In the genomic region with DNA sequence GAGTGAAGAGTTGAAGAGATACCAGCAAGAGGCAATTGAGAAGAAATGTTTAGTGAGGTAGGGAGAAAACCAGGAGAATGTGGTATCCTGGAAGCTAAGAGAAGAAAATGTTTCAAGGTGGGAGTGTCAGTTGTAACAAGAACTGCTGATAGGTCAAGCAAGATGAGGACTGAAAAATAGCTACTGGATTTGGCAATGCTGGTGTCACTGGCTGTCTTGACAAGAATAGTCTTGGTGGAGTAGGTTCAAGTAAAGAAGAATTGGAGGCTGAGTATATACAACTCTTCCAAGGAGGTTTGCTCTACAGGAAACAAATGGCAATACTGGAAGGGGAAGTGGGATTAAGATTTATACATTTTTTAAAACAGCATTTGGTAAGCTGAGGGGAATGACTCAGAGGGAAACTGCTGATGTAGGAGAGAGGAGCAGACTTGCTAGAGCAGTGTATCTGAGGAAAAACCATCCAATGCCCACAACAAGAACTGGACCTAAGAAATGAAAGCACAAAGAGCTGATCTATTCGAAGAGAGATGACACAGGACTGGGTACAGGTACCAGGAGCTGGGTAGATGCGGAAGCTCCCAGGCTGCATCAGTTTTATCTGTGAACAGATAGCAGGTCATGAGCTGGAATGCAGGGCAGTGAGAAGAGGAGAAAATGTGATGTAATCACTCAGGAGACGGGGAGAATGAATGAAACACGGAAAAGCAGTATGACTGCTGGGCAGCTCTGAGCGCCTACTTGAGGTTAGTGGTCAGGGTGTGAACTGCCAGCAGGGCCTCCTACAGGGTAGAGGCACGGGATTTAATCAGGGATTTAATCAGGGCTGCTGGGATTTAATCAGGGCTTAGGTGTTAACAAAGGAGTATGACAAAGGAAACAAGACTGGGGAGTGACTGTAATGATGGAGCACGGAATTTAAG, we compare ENCODE assay signal across 11 cellular contexts. TPM values are rescaled to one million over a fixed set of nuclear protein-coding genes. Genes with fewer than 3 reads are reported as not detected.
DNase-seq lines count a peak whose midpoint lies in the region; ATAC-seq, FAIRE-seq and TF ChIP-seq lines count a peak whose summit lies in the region.
"Had no signal": no experiment of that assay in that cellular context is flagged by ENCODE, and none has a peak within 500 bp of the region (broad histone marks: within the 10 kb centered on the region; RNA-seq: fewer than 3 reads in every experiment).

No MANE protein-coding gene starts in this region.

- TF ChIP-seq RAD21 in HepG2 (CRISPR knock-in tag; IDR thresholded peaks at IDR 0.05) = no peak

- H3K56ac ChIP-seq in H9 (ENCODE audit: insufficient read length, low read depth, low read length) = no peak overlapping the region

- no peak for FAIRE-seq in HepG2 (lab: Jason Lieb, UNC)

- no peaks in the 10 kb centered on the region for H4K20me1 ChIP-seq in H9 (ENCODE audit: control insufficient read depth, insufficient read depth, insufficient read length)
- no peaks in the 10 kb centered on the region; the same call in 1 of the 2 replicates for H4K20me1 ChIP-seq in HepG2 (ENCODE audit: insufficient read depth, low read length)

- H3K27ac Mint-ChIP-seq in H9 = no peak overlapping the region

- no peak overlapping the region for H2BK120ac ChIP-seq in H9 (ENCODE audit: low read depth, low read length, poor library complexity, severe bottlenecking)

- no peak overlapping the region for H3K4me3 ChIP-seq in AG04449 (ENCODE audit: low read depth, low read length)
- H3K4me3 ChIP-seq in astrocyte of the spinal cord (ENCODE audit: low read depth, low read length) = no peak overlapping the region
- H3K4me3 ChIP-seq in HepG2 (replicated peaks in 1 of 3; ENCODE audit: insufficient read depth in 1 of 3, low read depth in 2 of 3, low read length in 3 of 3) = no peak overlapping the region

- H3K9ac ChIP-seq in H9 (ENCODE audit: extremely low read depth, insufficient read length, low read length) (no peak overlapping the region), HepG2 (ENCODE audit: insufficient read depth, low read depth, low read length) (no peak overlapping the region)

- H3K9me3 Mint-ChIP-seq in H9 = no peaks in the 10 kb centered on the region

- H3K27me3 ChIP-seq in H9 (ENCODE audit: insufficient read depth, low read length) = no peaks in the 10 kb centered on the region
- no peaks in the 10 kb centered on the region for H3K27me3 ChIP-seq in HepG2 (ENCODE audit: control insufficient read depth in 1 of 2, insufficient read depth in 2 of 2, low read length in 2 of 2)

- peak in 1 of 2 experiments; percentile 40; a peak in 1 of 4 replicates for TF ChIP-seq POLR2A in HepG2 (IDR thresholded peaks at IDR 0.05; ENCODE audit: insufficient read depth in 1 of 2, low read depth in 2 of 2, low read length in 2 of 2)

- H2BK20ac ChIP-seq in H9 (ENCODE audit: low read depth, low read length, poor library complexity, severe bottlenecking) = no peak overlapping the region

- H4K8ac ChIP-seq in H9 (replicated peaks; ENCODE audit: insufficient read length, low read depth, low read length) = no peak overlapping the region

- no peaks in the 10 kb centered on the region for H3K9me3 ChIP-seq in H9 (ENCODE audit: control insufficient read depth, low read depth, low read length)
- no peaks in the 10 kb centered on the region for H3K9me3 ChIP-seq in HepG2 (ENCODE audit: low read length)

- H3K27me3 Mint-ChIP-seq in H9 (ENCODE audit: low read depth) = no peaks in the 10 kb centered on the region

- H3K23me2 ChIP-seq in H9 (ENCODE audit: insufficient read length, low read depth, low read length, poor library complexity, severe bottlenecking) = no peaks in the 10 kb centered on the region

- H3K79me1 ChIP-seq in H9 (ENCODE audit: insufficient read depth, low read depth, low read length, poor library complexity, severe bottlenecking) = no peaks in the 10 kb centered on the region

- CTCF ChIA-PET in AG04449 (lab: Yijun Ruan, JAX) (interaction anchor here (0.6 to 2.5 kb wide), 12 partner anchors 12 to 520 kb away, joined by 3 to 11 read pairs (median 3); no protein-coding TSS in a partner anchor), HepG2 (lab: Yijun Ruan, JAX; ENCODE audit: low intra/inter-chr PET ratio, low total read pairs) (no interaction called here)

- TF ChIP-seq CTCF in AG04449 (IDR thresholded peaks at IDR 0.05; ENCODE audit: insufficient read depth, low read length, missing control alignments) (peak; percentile 15), H9 (conservative IDR thresholded peaks at IDR 0.05) (peak; percentile 49), astrocyte of the spinal cord (IDR thresholded peaks at IDR 0.05; ENCODE audit: low read depth, low read length) (peak; percentile 45), HepG2 (CRISPR knock-in tag; IDR thresholded peaks at IDR 0.05) (no peak)

- no peak overlapping the region for H2BK15ac ChIP-seq in H9 (ENCODE audit: low read depth, low read length)

- peaks cover 37 to 87% of the 10 kb centered on the region in 2 experiments for H3K36me3 ChIP-seq in HepG2 (replicated peaks in 1 of 2; ENCODE audit: control insufficient read depth in 1 of 2, insufficient read depth in 2 of 2, low read length in 2 of 2)

- no peak overlapping the region for H3K27ac ChIP-seq in H9 (ENCODE audit: insufficient read length, low read depth, low read length)
- H3K27ac ChIP-seq in HepG2 (ENCODE audit: extremely low read length, insufficient read depth, low read length) = no peak overlapping the region

- H3K4me1 ChIP-seq in H9 (ENCODE audit: insufficient read depth, low read length) (no peaks in the 10 kb centered on the region), HepG2 (ENCODE audit: insufficient read depth, low read length) (no peaks in the 10 kb centered on the region)

- DNase-seq in AG04449 (ENCODE audit: low read depth, low spot score) (peak; percentile 21), H9 (no peak), astrocyte of the spinal cord (ENCODE audit: low read depth, low spot score) (peak; percentile 82), HepG2 (ENCODE audit: low spot score) (no peak), middle frontal gyrus (ENCODE audit: extremely low spot score, low spot score) (no peak), NCI-H1930 (lab: John Stamatoyannopoulos, UW) (no peak)
- DNase-seq in activated CD4-positive, alpha-beta T cell treated with anti-CD3 and anti-CD28 coated beads for 1 hour = no peak
- DNase-seq: erythroblast had no signal

- H3K4me1 Mint-ChIP-seq in H9 = no peaks in the 10 kb centered on the region

- H4K91ac ChIP-seq in H9 (ENCODE audit: insufficient read length, low read depth, low read length) = no peak overlapping the region

- no peak overlapping the region for H3K23ac ChIP-seq in H9 (ENCODE audit: insufficient read length, low read depth, low read length)

- H2AFZ ChIP-seq in H9 (ENCODE audit: low read length) (no peak overlapping the region), HepG2 (ENCODE audit: low read length) (no peak overlapping the region)

- in situ Hi-C loops in astrocyte of the spinal cord (cut with HindIII; ENCODE audit: low sequenced_read_pairs) = no loop called here
- in situ Hi-C loops in HepG2 (cut with HindIII; ENCODE audit: extremely low pct_ligation_motif_present, low pct_unique_long_range_greater_than_20kb) = no loop called here

- H3K4me2 ChIP-seq in H9 (ENCODE audit: insufficient read depth, insufficient read length, low read length) (no peak overlapping the region), HepG2 (ENCODE audit: low read depth, low read length) (no peak overlapping the region)

- peak; percentile 33 for ATAC-seq in HepG2
- ATAC-seq in GM18870 (IDR thresholded peaks at IDR 0.05; ENCODE audit: unreplicated experiment) = no peak

- H2AK5ac ChIP-seq in H9 (ENCODE audit: insufficient read length, low read length) = no peak overlapping the region

- POLR2A ChIA-PET in AG04449 (lab: Yijun Ruan, JAX) (interaction anchor here (0.7 kb wide), 1 partner anchor 18 kb away, joined by 5 read pairs; no protein-coding TSS in a partner anchor), HepG2 (lab: Yijun Ruan, JAX) (no interaction called here)

- H3K79me2 ChIP-seq in H9 (ENCODE audit: insufficient read depth, low read length) (no peaks in the 10 kb centered on the region), HepG2 (ENCODE audit: insufficient read depth, low read length) (no peaks in the 10 kb centered on the region)

- no CpG with 5 or more reads among the region's 7 CpGs for WGBS in H9 (ENCODE audit: extremely low coverage, insufficient read length, low lambda C conversion rate)
- WGBS in HepG2 (ENCODE audit: low lambda C conversion rate) = 93% methylated on average over 7 of the region's 7 CpGs

- H4K5ac ChIP-seq in H9 (ENCODE audit: insufficient read length, low read depth, low read length) = no peak overlapping the region

- no peak overlapping the region for H2BK12ac ChIP-seq in H9 (ENCODE audit: insufficient read length, low read depth, low read length)

- H3K18ac ChIP-seq in H9 (ENCODE audit: insufficient read length, low read depth, low read length) = no peak overlapping the region

- no peak overlapping the region for H3T11ph ChIP-seq in H9 (ENCODE audit: low read length)

- no TSS peak for BruUV-seq in HepG2 (replicated peaks; lab: Mats Ljungman, UMichigan)

- H3K14ac ChIP-seq in H9 (ENCODE audit: insufficient read depth, low read length) = no peak overlapping the region

- no peak overlapping the region for H3K4ac ChIP-seq in H9 (ENCODE audit: low read depth, low read length)

- TF ChIP-seq EP300 in HepG2 (IDR thresholded peaks at IDR 0.05; ENCODE audit: low read depth in 2 of 2, low read length in 2 of 2) (no peak), HepG2 (CRISPR knock-in tag; IDR thresholded peaks at IDR 0.05; ENCODE audit: borderline replicate concordance) (no peak)

- intact Hi-C loops in HepG2 (cut with micrococcal nuclease; ENCODE audit: unreplicated experiment) = no loop called here

- peaks cover 21 to 61% (median 38%) of the 10 kb centered on the region in 3 experiments; a peak in 6 of 7 replicates for H3K36me3 Mint-ChIP-seq in H9 (ENCODE audit: insufficient read depth in 1 of 3, low read depth in 3 of 3)

- H2BK5ac ChIP-seq in H9 (ENCODE audit: insufficient read length, low read length) = no peak overlapping the region

- no peak overlapping the region for H3K4me3 Mint-ChIP-seq in H9

RNA-seq across cellular contexts. Expression of gene FAM25A, which starts 34.5 kb away (rescaled TPM):
- total RNA-seq in H9 (2021) (not detected in 2 replicates), HepG2 (2016; rRNA removed; fragmentation: Illumina TruSeq; extraction: Trizol) (not detected in 2 replicates)
- total RNA-seq in HepG2 (2016; cell fraction: cytosol; rRNA removed; fragmentation: Illumina TruSeq; extraction: Trizol; ENCODE audit: low read depth) = not detected in 2 replicates
- total RNA-seq in HepG2 (2016; cell fraction: insoluble cytoplasmic fraction; rRNA removed; fragmentation: Illumina TruSeq; extraction: Trizol) = not detected in 2 replicates
- not detected in 2 replicates for total RNA-seq in HepG2 (2016; cell fraction: membrane; rRNA removed; fragmentation: Illumina TruSeq; extraction: Trizol)
- not detected in 2 replicates for total RNA-seq in HepG2 (2016; cell fraction: nucleus; rRNA removed; fragmentation: Illumina TruSeq; extraction: Trizol)
- polyA plus RNA-seq in HepG2 (2011; rRNA removed) = not detected in 2 replicates
- not detected in 2 replicates for polyA plus RNA-seq in HepG2 (2011; cell fraction: cytosol; rRNA removed)
- polyA plus RNA-seq in HepG2 (2011; cell fraction: nucleus; rRNA removed) = not detected in 2 replicates
- not detected in 2 replicates for polyA plus RNA-seq in HepG2 (2012)
- polyA plus RNA-seq in HepG2 (2016; cell fraction: cytosol; fragmentation: Illumina TruSeq; extraction: Trizol; ENCODE audit: low read depth) = not detected in 2 replicates
- polyA plus RNA-seq in HepG2 (2016; cell fraction: insoluble cytoplasmic fraction; fragmentation: Illumina TruSeq; extraction: Trizol; ENCODE audit: low read depth) = not detected in 2 replicates
- polyA plus RNA-seq in HepG2 (2016; cell fraction: membrane; fragmentation: Illumina TruSeq; extraction: Trizol; ENCODE audit: low read depth) = not detected in 2 replicates
- polyA plus RNA-seq in HepG2 (2016; cell fraction: nucleus; fragmentation: Illumina TruSeq; extraction: Trizol; ENCODE audit: insufficient read depth, low read depth) = not detected in 2 replicates
- polyA minus RNA-seq in HepG2 (2011; rRNA and poly(A)+ RNA removed; ENCODE audit: low replicate concordance) = not detected in 2 replicates
- polyA minus RNA-seq in HepG2 (2011; cell fraction: cytosol; rRNA and poly(A)+ RNA removed) = not detected in 2 replicates
- polyA minus RNA-seq in HepG2 (2011; cell fraction: nucleus; rRNA and poly(A)+ RNA removed) = not detected in 2 replicates
- total RNA-seq: G401; T-helper 2 cell treated with Interferon-gamma antibody and Interleukin-4, amounts not matched to agents 100 ng/mL and 5 ng/mL, for 36 hours had no signal

RNA-seq across cellular contexts. Expression of gene GLUD1, which starts 40.0 kb away (rescaled TPM):
- total RNA-seq in H9 (2021) = 101 and 102 TPM in 2 replicates
- total RNA-seq in HepG2 (2016; rRNA removed; fragmentation: Illumina TruSeq; extraction: Trizol) = 798 and 1,108 TPM in 2 replicates
- total RNA-seq in HepG2 (2016; cell fraction: cytosol; rRNA removed; fragmentation: Illumina TruSeq; extraction: Trizol; ENCODE audit: low read depth) = 64.0 and 73.9 TPM in 2 replicates
- 786 and 1,126 TPM in 2 replicates for total RNA-seq in HepG2 (2016; cell fraction: insoluble cytoplasmic fraction; rRNA removed; fragmentation: Illumina TruSeq; extraction: Trizol)
- total RNA-seq in HepG2 (2016; cell fraction: membrane; rRNA removed; fragmentation: Illumina TruSeq; extraction: Trizol) = 188 and 209 TPM in 2 replicates
- 366 and 405 TPM in 2 replicates for total RNA-seq in HepG2 (2016; cell fraction: nucleus; rRNA removed; fragmentation: Illumina TruSeq; extraction: Trizol)
- 286 and 301 TPM in 2 replicates for polyA plus RNA-seq in HepG2 (2011; rRNA removed)
- 188 and 249 TPM in 2 replicates for polyA plus RNA-seq in HepG2 (2011; cell fraction: cytosol; rRNA removed)
- 143 and 202 TPM in 2 replicates for polyA plus RNA-seq in HepG2 (2011; cell fraction: nucleus; rRNA removed)
- 464 and 581 TPM in 2 replicates for polyA plus RNA-seq in HepG2 (2012)
- polyA plus RNA-seq in HepG2 (2016; cell fraction: cytosol; fragmentation: Illumina TruSeq; extraction: Trizol; ENCODE audit: low read depth) = 39.0 and 41.7 TPM in 2 replicates
- 924 and 945 TPM in 2 replicates for polyA plus RNA-seq in HepG2 (2016; cell fraction: insoluble cytoplasmic fraction; fragmentation: Illumina TruSeq; extraction: Trizol; ENCODE audit: low read depth)
- 110 and 122 TPM in 2 replicates for polyA plus RNA-seq in HepG2 (2016; cell fraction: membrane; fragmentation: Illumina TruSeq; extraction: Trizol; ENCODE audit: low read depth)
- polyA plus RNA-seq in HepG2 (2016; cell fraction: nucleus; fragmentation: Illumina TruSeq; extraction: Trizol; ENCODE audit: insufficient read depth, low read depth) = 429 and 441 TPM in 2 replicates
- polyA minus RNA-seq in HepG2 (2011; rRNA and poly(A)+ RNA removed; ENCODE audit: low replicate concordance) = 55.8 and 268 TPM in 2 replicates
- polyA minus RNA-seq in HepG2 (2011; cell fraction: cytosol; rRNA and poly(A)+ RNA removed) = 325 and 361 TPM in 2 replicates
- 171 and 236 TPM in 2 replicates for polyA minus RNA-seq in HepG2 (2011; cell fraction: nucleus; rRNA and poly(A)+ RNA removed)

RNA-seq across cellular contexts. Expression of gene SHLD2, which starts 40.4 kb away (rescaled TPM):
- total RNA-seq in H9 (2021) = 25.9 and 27.8 TPM in 2 replicates
- 53.7 and 79.4 TPM in 2 replicates for total RNA-seq in HepG2 (2016; rRNA removed; fragmentation: Illumina TruSeq; extraction: Trizol)
- 27.4 and 29.8 TPM in 2 replicates for total RNA-seq in HepG2 (2016; cell fraction: cytosol; rRNA removed; fragmentation: Illumina TruSeq; extraction: Trizol; ENCODE audit: low read depth)
- total RNA-seq in HepG2 (2016; cell fraction: insoluble cytoplasmic fraction; rRNA removed; fragmentation: Illumina TruSeq; extraction: Trizol) = 54.2 and 78.8 TPM in 2 replicates
- 64.3 and 72.7 TPM in 2 replicates for total RNA-seq in HepG2 (2016; cell fraction: membrane; rRNA removed; fragmentation: Illumina TruSeq; extraction: Trizol)
- total RNA-seq in HepG2 (2016; cell fraction: nucleus; rRNA removed; fragmentation: Illumina TruSeq; extraction: Trizol) = 45.4 and 47.2 TPM in 2 replicates
- 22.6 and 25.7 TPM in 2 replicates for polyA plus RNA-seq in HepG2 (2011; rRNA removed)
- 9.1 and 15.2 TPM in 2 replicates for polyA plus RNA-seq in HepG2 (2011; cell fraction: cytosol; rRNA removed)
- polyA plus RNA-seq in HepG2 (2011; cell fraction: nucleus; rRNA removed) = 11.8 and 16.3 TPM in 2 replicates
- polyA plus RNA-seq in HepG2 (2012) = 32.6 and 35.2 TPM in 2 replicates
- 12.4 and 15.4 TPM in 2 replicates for polyA plus RNA-seq in HepG2 (2016; cell fraction: cytosol; fragmentation: Illumina TruSeq; extraction: Trizol; ENCODE audit: low read depth)
- 46.3 and 51.5 TPM in 2 replicates for polyA plus RNA-seq in HepG2 (2016; cell fraction: insoluble cytoplasmic fraction; fragmentation: Illumina TruSeq; extraction: Trizol; ENCODE audit: low read depth)
- polyA plus RNA-seq in HepG2 (2016; cell fraction: membrane; fragmentation: Illumina TruSeq; extraction: Trizol; ENCODE audit: low read depth) = 29.5 and 30.4 TPM in 2 replicates
- 45.4 and 46.0 TPM in 2 replicates for polyA plus RNA-seq in HepG2 (2016; cell fraction: nucleus; fragmentation: Illumina TruSeq; extraction: Trizol; ENCODE audit: insufficient read depth, low read depth)
- polyA minus RNA-seq in HepG2 (2011; rRNA and poly(A)+ RNA removed; ENCODE audit: low replicate concordance) = 12.5 and 21.0 TPM in 2 replicates
- polyA minus RNA-seq in HepG2 (2011; cell fraction: cytosol; rRNA and poly(A)+ RNA removed) = 22.2 and 26.3 TPM in 2 replicates
- polyA minus RNA-seq in HepG2 (2011; cell fraction: nucleus; rRNA and poly(A)+ RNA removed) = 45.1 and 52.1 TPM in 2 replicates

Comparison
In these comparisons a context has a peak if more than half of its experiments do, and no peak if none do; other contexts are left out.
1. DNase-seq: peak in AG04449 (single experiment) and astrocyte of the spinal cord (single experiment); none in H9 (single experiment), HepG2 (single experiment), middle frontal gyrus (single experiment), NCI-H1930 (0 of 2) and activated CD4-positive, alpha-beta T cell treated with anti-CD3 and anti-CD28 coated beads for 1 hour (single experiment).